Comparison of ENCODE assay signal across 13 cellular contexts in the genomic region with DNA sequence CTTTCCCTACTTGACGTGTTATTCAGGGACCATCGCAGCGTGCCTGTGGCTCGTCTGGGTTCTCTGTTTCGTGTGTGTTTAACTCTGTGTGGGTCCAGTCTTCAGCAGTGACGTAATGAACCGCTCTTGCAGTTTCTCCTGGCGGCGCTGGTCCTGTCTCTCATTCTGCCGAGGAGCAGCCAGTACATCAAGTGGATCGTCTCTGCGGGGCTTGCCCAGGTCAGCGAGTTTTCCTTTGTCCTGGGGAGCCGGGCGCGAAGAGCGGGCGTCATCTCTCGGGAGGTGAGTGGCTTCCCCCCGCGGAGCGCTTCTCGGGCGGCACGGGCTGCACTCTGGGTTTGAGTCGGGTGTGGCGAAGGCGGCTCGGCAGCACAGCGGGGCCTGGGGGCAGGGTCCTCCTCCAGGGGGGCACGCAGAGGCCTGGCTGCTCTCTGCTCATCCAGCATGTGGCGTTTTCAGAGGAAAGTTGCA.
A peak's percentile ranks its signal among the peaks of the same experiment; 100 is the strongest.
DNase-seq lines count a peak whose midpoint lies in the region; ATAC-seq and TF ChIP-seq lines count a peak whose summit lies in the region.
"Had no signal": no experiment of that assay in that cellular context is flagged by ENCODE, and none has a peak within 500 bp of the region (broad histone marks: within the 10 kb centered on the region; RNA-seq: fewer than 3 reads in every experiment).

No MANE protein-coding gene starts in this region.

- DNase-seq in AG08395 (ENCODE audit: low spot score) (peak; percentile 58), NCI-H128 (lab: John Stamatoyannopoulos, UW; ENCODE audit: unreplicated experiment) (peak; percentile 22), coronary artery (ENCODE audit: low spot score) (peak; percentile 73), middle frontal gyrus (ENCODE audit: extremely low spot score, low spot score) (peak; percentile 14), SW 1271 (lab: John Stamatoyannopoulos, UW) (no peak), NCI-H526 (lab: John Stamatoyannopoulos, UW) (no peak)
- DNase-seq: activated T-cell treated with anti-CD3 and anti-CD28 coated beads, Interleukin-2, amount 50 U/mL, for 1 hour; BE2C; NCI-H2029 had no signal

- H3K27ac ChIP-seq in coronary artery = no peak overlapping the region

- H3K4me3 ChIP-seq in coronary artery = no peak overlapping the region
- H3K4me3 ChIP-seq: gastrocnemius medialis, K562 had no signal

- TF ChIP-seq CTCF in coronary artery (IDR thresholded peaks at IDR 0.05) = no peak

- ATAC-seq in HG03521 (IDR thresholded peaks at IDR 0.05; ENCODE audit: unreplicated experiment) = no peak
- no peak for ATAC-seq in GM18870 (IDR thresholded peaks at IDR 0.05; ENCODE audit: unreplicated experiment)

Comparison
In these comparisons a context has a peak if more than half of its experiments do, and no peak if none do; other contexts are left out.
1. DNase-seq: peak in AG08395 (single experiment), NCI-H128 (single experiment), coronary artery (single experiment) and middle frontal gyrus (single experiment); none in SW 1271 (0 of 2) and NCI-H526 (0 of 2).